1 cellular context compared by ENCODE assay signal in genomic region chr6:57257911-57258541, GRCh38.
TF ChIP-seq lines count a peak whose summit lies in the region.

No MANE protein-coding gene starts in this region.

TF ChIP-seq in WTC11, 78 proteins besides CTCF, POLR2A, EP300 and RAD21 (continued from another document):
- no peak for TF ChIP-seq NR1H2 (CRISPR knock-in tag; IDR thresholded peaks at IDR 0.05)
- TF ChIP-seq, protein P1, sequence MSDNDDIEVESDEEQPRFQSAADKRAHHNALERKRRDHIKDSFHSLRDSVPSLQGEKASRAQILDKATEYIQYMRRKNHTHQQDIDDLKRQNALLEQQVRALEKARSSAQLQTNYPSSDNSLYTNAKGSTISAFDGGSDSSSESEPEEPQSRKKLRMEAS (CRISPR knock-in tag; IDR thresholded peaks at IDR 0.05) = no peak
- TF ChIP-seq ESRRA (CRISPR knock-in tag; IDR thresholded peaks at IDR 0.05; ENCODE audit: borderline replicate concordance) = no peak
- no peak for TF ChIP-seq JUN (CRISPR knock-in tag; IDR thresholded peaks at IDR 0.05)
- TF ChIP-seq ZNF138 (CRISPR knock-in tag; conservative IDR thresholded peaks at IDR 0.05) = no peak
- TF ChIP-seq TP53 (CRISPR knock-in tag; IDR thresholded peaks at IDR 0.05) = no peak
